ENCODE assay signal across 16 cellular contexts in the genomic region with DNA sequence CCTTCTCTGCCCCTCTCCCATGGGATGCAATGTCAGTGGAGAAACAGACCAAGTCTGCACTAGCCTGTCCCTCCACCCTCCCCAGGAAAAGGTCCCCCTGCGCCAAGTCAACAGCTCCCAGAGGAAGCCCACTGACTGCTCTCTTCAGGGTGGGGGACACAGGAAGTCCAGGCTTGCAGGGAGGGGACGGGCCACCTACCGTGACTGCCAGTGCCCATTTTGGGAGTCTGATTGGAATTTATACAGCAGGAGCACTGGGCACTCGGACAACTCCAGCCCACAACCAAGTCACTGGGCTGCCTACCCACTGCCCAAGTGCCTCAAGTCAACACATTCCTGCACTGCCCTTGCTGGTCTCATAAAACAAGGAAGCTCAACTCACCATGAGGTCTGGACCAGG. TPM values are rescaled to one million over a fixed set of nuclear protein-coding genes. Genes with fewer than 3 reads are reported as not detected.
DNase-seq lines count a peak whose midpoint lies in the region; ATAC-seq and TF ChIP-seq lines count a peak whose summit lies in the region.
"Had no signal": no experiment of that assay in that cellular context is flagged by ENCODE, and none has a peak within 500 bp of the region (broad histone marks: within the 10 kb centered on the region; RNA-seq: fewer than 3 reads in every experiment).

No MANE protein-coding gene starts in this region.

- 86% methylated on average over 4 of the region's 4 CpGs for WGBS in right cardiac atrium
- no CpG with 5 or more reads among the region's 4 CpGs for WGBS in neuronal stem cell (ENCODE audit: extremely low coverage in 2 of 2, insufficient read length in 2 of 2, insufficient replicate concordance in 1 of 2), 2 donors

- H3K36me3 Mint-ChIP-seq in activated T-cell treated with anti-CD3 and anti-CD28 coated beads, Interleukin-2, amount 50 U/mL, for 24 hours (ENCODE audit: low read depth), result peaks cover 98% of the 10 kb centered on the region
- H3K36me3 Mint-ChIP-seq in activated T-cell treated with anti-CD3 and anti-CD28 coated beads, Interleukin-2, amount 50 U/mL, for 4 hours (ENCODE audit: insufficient read depth), result peaks cover 42% of the 10 kb centered on the region

- no peak for TF ChIP-seq CTCF in gastrocnemius medialis (IDR thresholded peaks at IDR 0.05 in 4 of 5, conservative IDR thresholded peaks at IDR 0.05 in 1 of 5)

- H3K27ac ChIP-seq in right cardiac atrium (ENCODE audit: low read length), result no peak overlapping the region
- no peak overlapping the region for H3K27ac ChIP-seq in neuronal stem cell (replicated peaks; ENCODE audit: low read length)
- H3K27ac ChIP-seq in gastrocnemius medialis, result peak overlapping the region in 1 of 4 donors; percentile 65
- H3K27ac ChIP-seq: BLaER1 treated with 17β-estradiol and CSF1 and Interleukin-3, amounts not matched to agents 10 nM and 100 nM; GM23248 had no signal

- peak overlapping the region; percentile 34 for H3K27ac Mint-ChIP-seq in activated T-cell treated with anti-CD3 and anti-CD28 coated beads, Interleukin-2, amount 50 U/mL, for 24 hours

- no peaks in the 10 kb centered on the region for H3K27me3 ChIP-seq in right cardiac atrium (ENCODE audit: control insufficient read depth, insufficient read depth)
- no peaks in the 10 kb centered on the region for H3K27me3 ChIP-seq in neuronal stem cell (ENCODE audit: control insufficient read depth in 3 of 3, insufficient read depth in 3 of 3, low read depth in 1 of 3, low read length in 3 of 3)
- no peaks in the 10 kb centered on the region for H3K27me3 ChIP-seq in gastrocnemius medialis
- H3K27me3 ChIP-seq: BLaER1 treated with 17β-estradiol and CSF1 and Interleukin-3, amounts not matched to agents 10 nM and 100 nM had no signal

- H3K9me3 ChIP-seq in right cardiac atrium (ENCODE audit: control insufficient read depth, low read length) (no peaks in the 10 kb centered on the region), neuronal stem cell (replicated peaks in 1 of 2; ENCODE audit: control insufficient read depth in 2 of 2, insufficient read depth in 1 of 2, low read depth in 1 of 2, low read length in 2 of 2) (peaks cover 0 to 5% of the 10 kb centered on the region in 2 donors), gastrocnemius medialis (no peaks in the 10 kb centered on the region)

- H3K14ac ChIP-seq in neuronal stem cell (ENCODE audit: low read length), result no peak overlapping the region

- no peak for DNase-seq in activated T-cell treated with anti-CD3 and anti-CD28 coated beads, Interleukin-2, amount 50 U/mL, for 24 hours
- DNase-seq in activated T-cell treated with anti-CD3 and anti-CD28 coated beads, Interleukin-2, amount 50 U/mL, for 4 hours, result no peak
- peak in 2 of 3 donors; percentile 3 to 27 for DNase-seq in right cardiac atrium
- no peak for DNase-seq in cardiac septum (ENCODE audit: low spot score)
- no peak for DNase-seq in neuronal stem cell (ENCODE audit: low spot score)
- no peak for DNase-seq in gastrocnemius medialis
- DNase-seq in NCI-H1092 (lab: John Stamatoyannopoulos, UW), result no peak
- DNase-seq: 8988T; Calu3; CD4-positive, CD25-positive, alpha-beta regulatory T cell; DMS 273 treated with DMSO at 0.1 percent for 48 hours; GM23248 had no signal

- no peak for ATAC-seq in activated T-cell treated with anti-CD3 and anti-CD28 coated beads, Interleukin-2, amount 50 U/mL, for 4 hours
- ATAC-seq in right cardiac atrium, result no peak
- ATAC-seq in gastrocnemius medialis, result no peak
- ATAC-seq: HCT116, HepG2 had no signal

- no peak overlapping the region for H3K4me3 Mint-ChIP-seq in activated T-cell treated with anti-CD3 and anti-CD28 coated beads, Interleukin-2, amount 50 U/mL, for 24 hours
- H3K4me3 Mint-ChIP-seq in activated T-cell treated with anti-CD3 and anti-CD28 coated beads, Interleukin-2, amount 50 U/mL, for 4 hours, result no peak overlapping the region

- H3K4ac ChIP-seq in neuronal stem cell (ENCODE audit: low read length), result no peak overlapping the region

- H2BK15ac ChIP-seq in neuronal stem cell (ENCODE audit: low read length), result no peak overlapping the region

- TF ChIP-seq POLR2A in gastrocnemius medialis (IDR thresholded peaks at IDR 0.05), result no peak

- H3K4me1 Mint-ChIP-seq in activated T-cell treated with anti-CD3 and anti-CD28 coated beads, Interleukin-2, amount 50 U/mL, for 24 hours (ENCODE audit: low read depth), result peaks cover 34% of the 10 kb centered on the region
- H3K4me1 Mint-ChIP-seq in activated T-cell treated with anti-CD3 and anti-CD28 coated beads, Interleukin-2, amount 50 U/mL, for 4 hours (ENCODE audit: low read depth), result peaks cover 18% of the 10 kb centered on the region

- in situ Hi-C loops in gastrocnemius medialis (cut with MboI; ENCODE audit: low sequenced_read_pairs in 4 of 4), result no loop called here

- no peak overlapping the region for H4K91ac ChIP-seq in neuronal stem cell (ENCODE audit: low read depth, low read length, poor library complexity)

- H3K4me3 ChIP-seq in right cardiac atrium (ENCODE audit: low read length), result no peak overlapping the region
- no peak overlapping the region for H3K4me3 ChIP-seq in neuronal stem cell (ENCODE audit: low read length in 2 of 2)
- H3K4me3 ChIP-seq in gastrocnemius medialis, result no peak overlapping the region
- H3K4me3 ChIP-seq: BLaER1 treated with 17β-estradiol and CSF1 and Interleukin-3, amounts not matched to agents 10 nM and 100 nM; GM23248 had no signal

- H3K9ac ChIP-seq in neuronal stem cell (ENCODE audit: low read depth, low read length, poor library complexity), result peak overlapping the region; percentile 7
- H3K9ac ChIP-seq: GM23248 had no signal

- intact Hi-C loops in right cardiac atrium (cut with DNase I), result no loop called here
- intact Hi-C loops in cardiac septum (cut with DNase I), result no loop called here
- intact Hi-C loops in gastrocnemius medialis (cut with DNase I; ENCODE audit: low total_unique reads), result loop anchor here (5.0 kb wide), 1 partner anchor 454 kb away; no protein-coding TSS in a partner anchor

- no peak overlapping the region for H3K23ac ChIP-seq in neuronal stem cell (ENCODE audit: low read depth, low read length, poor library complexity)

- no peak overlapping the region for H3K4me2 ChIP-seq in neuronal stem cell (ENCODE audit: insufficient read depth, low read length, poor library complexity, severe bottlenecking)
- H3K4me2 ChIP-seq: BLaER1 treated with 17β-estradiol and CSF1 and Interleukin-3, amounts not matched to agents 10 nM and 100 nM had no signal

- no peaks in the 10 kb centered on the region for H3K9me3 Mint-ChIP-seq in activated T-cell treated with anti-CD3 and anti-CD28 coated beads, Interleukin-2, amount 50 U/mL, for 24 hours
- no peaks in the 10 kb centered on the region for H3K9me3 Mint-ChIP-seq in activated T-cell treated with anti-CD3 and anti-CD28 coated beads, Interleukin-2, amount 50 U/mL, for 4 hours
- H3K9me3 Mint-ChIP-seq: CD4-positive, CD25-positive, alpha-beta regulatory T cell had no signal

- H3K4me1 ChIP-seq in right cardiac atrium (ENCODE audit: control insufficient read depth, insufficient read depth, low read length) (peaks cover 5% of the 10 kb centered on the region), neuronal stem cell (ENCODE audit: control insufficient read depth in 2 of 2, insufficient read depth in 1 of 2, low read depth in 1 of 2, low read length in 2 of 2) (peaks cover 2 to 4% of the 10 kb centered on the region in 2 donors), gastrocnemius medialis (peaks cover 20 to 32% of the 10 kb centered on the region in 2 donors)

- H3K79me1 ChIP-seq in neuronal stem cell (ENCODE audit: low read depth, low read length), result peaks cover 10% of the 10 kb centered on the region

- no peak overlapping the region for H2BK5ac ChIP-seq in neuronal stem cell (ENCODE audit: low read length)

- no peaks in the 10 kb centered on the region for H3K27me3 Mint-ChIP-seq in activated T-cell treated with anti-CD3 and anti-CD28 coated beads, Interleukin-2, amount 50 U/mL, for 24 hours
- no peaks in the 10 kb centered on the region for H3K27me3 Mint-ChIP-seq in activated T-cell treated with anti-CD3 and anti-CD28 coated beads, Interleukin-2, amount 50 U/mL, for 4 hours (ENCODE audit: low read depth)
- H3K27me3 Mint-ChIP-seq: CD4-positive, CD25-positive, alpha-beta regulatory T cell had no signal

- no peak overlapping the region for H2AFZ ChIP-seq in neuronal stem cell (ENCODE audit: low read length)
- H2AFZ ChIP-seq: GM23248 had no signal

- H2BK120ac ChIP-seq in neuronal stem cell (ENCODE audit: low read depth, low read length), result no peak overlapping the region

- H3K18ac ChIP-seq in neuronal stem cell (ENCODE audit: low read length), result no peak overlapping the region

- H3K36me3 ChIP-seq in neuronal stem cell (replicated peaks in 1 of 2; ENCODE audit: control insufficient read depth in 2 of 2, insufficient read depth in 2 of 2, low read length in 2 of 2) (peaks cover 58 to 97% of the 10 kb centered on the region in 2 donors), gastrocnemius medialis (peaks cover 10 to 93% of the 10 kb centered on the region in 2 donors)

- H2AK5ac ChIP-seq in neuronal stem cell (ENCODE audit: low read depth, low read length), result no peak overlapping the region

- H4K8ac ChIP-seq in neuronal stem cell (ENCODE audit: low read depth, low read length), result no peak overlapping the region

- no peak overlapping the region for H2BK12ac ChIP-seq in neuronal stem cell (ENCODE audit: low read length)

RNA-seq across cellular contexts. Expression of a gene that starts 6.1 kb away (rescaled TPM):
- 100 to 1,000 TPM; 112 to 127 (median 118) TPM for total RNA-seq in activated T-cell treated with anti-CD3 and anti-CD28 coated beads, Interleukin-2, amount 50 U/mL, for 4 hours
- total RNA-seq in right cardiac atrium (10 to 100 TPM; 61.2 to 83.1 (median 67.2) TPM), cardiac septum (78.6 TPM), gastrocnemius medialis (10 to 100 TPM; 35.0 to 91.1 (median 43.7) TPM)
- 81.7 TPM for polyA plus RNA-seq in right cardiac atrium
- polyA plus RNA-seq in neuronal stem cell (2013, experiment 1 of 2), result 91.8 TPM
- polyA plus RNA-seq in neuronal stem cell (2013, experiment 2 of 2), result 90.5 TPM

RNA-seq across cellular contexts. Expression of a gene that starts 14.1 kb away (rescaled TPM):
- total RNA-seq in activated T-cell treated with anti-CD3 and anti-CD28 coated beads, Interleukin-2, amount 50 U/mL, for 4 hours, result 100 to 1,000 TPM; 254 to 300 (median 271) TPM
- total RNA-seq in right cardiac atrium, result 100 to 1,000 TPM; 121 to 144 (median 132) TPM
- 190 TPM for polyA plus RNA-seq in right cardiac atrium
- 127 TPM for total RNA-seq in cardiac septum
- polyA plus RNA-seq in neuronal stem cell (2013, experiment 1 of 2), result 132 TPM
- polyA plus RNA-seq in neuronal stem cell (2013, experiment 2 of 2), result 135 TPM
- total RNA-seq in gastrocnemius medialis, result 100 to 1,000 TPM; 167 to 260 (median 203) TPM

RNA-seq across cellular contexts. Expression of a gene that starts 18.0 kb away (rescaled TPM):
- total RNA-seq in activated T-cell treated with anti-CD3 and anti-CD28 coated beads, Interleukin-2, amount 50 U/mL, for 4 hours, result 100 to 1,000 TPM; 218 to 244 (median 220) TPM
- total RNA-seq in right cardiac atrium (100 to 1,000 TPM; 175 to 210 (median 188) TPM), cardiac septum (174 TPM), gastrocnemius medialis (100 to 1,000 TPM; 165 to 450 (median 234) TPM)
- 331 TPM for polyA plus RNA-seq in right cardiac atrium
- 61.8 TPM for polyA plus RNA-seq in neuronal stem cell (2013, experiment 1 of 2)
- 60.5 TPM for polyA plus RNA-seq in neuronal stem cell (2013, experiment 2 of 2)

RNA-seq across cellular contexts. Expression of a gene that starts 28.1 kb away (rescaled TPM):
- under 1 TPM in 1 of 3 donors, not detected in 2; 0.15 TPM for total RNA-seq in activated T-cell treated with anti-CD3 and anti-CD28 coated beads, Interleukin-2, amount 50 U/mL, for 4 hours
- total RNA-seq in right cardiac atrium, result 1 to 10 TPM; 1.6 to 3.6 (median 2.9) TPM
- polyA plus RNA-seq in right cardiac atrium, result 4.5 TPM
- total RNA-seq in cardiac septum, result 1.8 TPM
- 2.0 TPM for polyA plus RNA-seq in neuronal stem cell (2013, experiment 1 of 2)
- polyA plus RNA-seq in neuronal stem cell (2013, experiment 2 of 2), result 2.0 TPM
- 1 to 10 TPM in 3 of 4 donors, under 1 TPM in 1; 0.16 to 1.8 (median 1.3) TPM for total RNA-seq in gastrocnemius medialis
- total RNA-seq: Calu3; CD4-positive, CD25-positive, alpha-beta regulatory T cell; Daoy had no signal

RNA-seq across cellular contexts. Expression of a gene that starts 34.7 kb away (rescaled TPM):
- total RNA-seq in activated T-cell treated with anti-CD3 and anti-CD28 coated beads, Interleukin-2, amount 50 U/mL, for 4 hours, result under 1 TPM; 0.41 to 0.53 (median 0.47) TPM
- total RNA-seq in right cardiac atrium (10 to 100 TPM; 21.9 to 38.8 (median 36.3) TPM), cardiac septum (30.5 TPM), gastrocnemius medialis (10 to 100 TPM; 13.9 to 41.9 (median 34.2) TPM)
- 39.5 TPM for polyA plus RNA-seq in right cardiac atrium
- 14.0 TPM for polyA plus RNA-seq in neuronal stem cell (2013, experiment 1 of 2)
- 13.2 TPM for polyA plus RNA-seq in neuronal stem cell (2013, experiment 2 of 2)
- total RNA-seq: Calu3 had no signal
- polyA plus RNA-seq: CD4-positive, CD25-positive, alpha-beta regulatory T cell had no signal

Comparison
In these comparisons a context has a peak if more than half of its experiments do, and no peak if none do; other contexts are left out.
1. DNase-seq: peak in right cardiac atrium (2 of 3); none in activated T-cell treated with anti-CD3 and anti-CD28 coated beads, Interleukin-2, amount 50 U/mL, for 24 hours (single experiment), activated T-cell treated with anti-CD3 and anti-CD28 coated beads, Interleukin-2, amount 50 U/mL, for 4 hours (single experiment), cardiac septum (single experiment), neuronal stem cell (single experiment), gastrocnemius medialis (0 of 2) and NCI-H1092 (single experiment).